Comparison of ENCODE assay signal across 12 cellular contexts in genomic region chr22:23163665-23164064, GRCh38. TPM values are rescaled to one million over a fixed set of nuclear protein-coding genes. Genes with fewer than 3 reads are reported as not detected.
DNase-seq lines count a peak whose midpoint lies in the region; ATAC-seq and TF ChIP-seq lines count a peak whose summit lies in the region.
"Had no signal": no experiment of that assay in that cellular context is flagged by ENCODE, and none has a peak within 500 bp of the region (broad histone marks: within the 10 kb centered on the region; RNA-seq: fewer than 3 reads in every experiment).

No MANE protein-coding gene starts in this region.

- peak overlapping the region in 2 of 5 donors; percentile 1 to 25 for H3K27ac ChIP-seq in stomach
- H3K27ac ChIP-seq: foreskin keratinocyte had no signal

- no peak overlapping the region for H3K4me3 ChIP-seq in stomach

- WGBS in stomach, 5 donors = 54 to 84% (median 69%) methylated on average over 5 to 8 of the region's 8 CpGs

- H3K27ac Mint-ChIP-seq in natural killer cell treated with Interleukin-12 subunit alpha and Interleukin-12 subunit beta and Interleukin-15 and Interleukin-18, amount 100 ng/mL, for 72 hours = no peak overlapping the region
- H3K27ac Mint-ChIP-seq: memory B cell; T-helper 2 cell treated with Interferon-gamma antibody and Interleukin-4, amounts not matched to agents 5 μg/mL and 100 μg/mL, for 36 hours had no signal

- no peaks in the 10 kb centered on the region for H3K9me3 ChIP-seq in stomach

- no peaks in the 10 kb centered on the region for H3K36me3 Mint-ChIP-seq in natural killer cell treated with Interleukin-12 subunit alpha and Interleukin-12 subunit beta and Interleukin-15 and Interleukin-18, amount 100 ng/mL, for 72 hours
- H3K36me3 Mint-ChIP-seq: memory B cell had no signal

- H3K36me3 ChIP-seq in stomach = peaks cover 0 to 24% (median 4%) of the 10 kb centered on the region in 4 donors

- TF ChIP-seq CTCF in AG09319 (IDR thresholded peaks at IDR 0.05; ENCODE audit: low read depth, low read length) = no peak
- no peak for TF ChIP-seq CTCF in stomach (IDR thresholded peaks at IDR 0.05)

- no peak for TF ChIP-seq POLR2A in stomach (IDR thresholded peaks at IDR 0.05)

- H3K4me1 ChIP-seq in stomach = peaks cover 0 to 14% (median 10%) of the 10 kb centered on the region in 4 donors
- H3K4me1 ChIP-seq: foreskin keratinocyte had no signal

- H3K4me3 Mint-ChIP-seq in natural killer cell treated with Interleukin-12 subunit alpha and Interleukin-12 subunit beta and Interleukin-15 and Interleukin-18, amount 100 ng/mL, for 72 hours = no peak overlapping the region
- H3K4me3 Mint-ChIP-seq: memory B cell; T-helper 2 cell treated with Interferon-gamma antibody and Interleukin-4, amounts not matched to agents 5 μg/mL and 100 μg/mL, for 36 hours had no signal

- intact Hi-C loops in stomach (cut with DNase I; ENCODE audit: low total_unique reads) = no loop called here

- no peaks in the 10 kb centered on the region for H3K27me3 ChIP-seq in stomach
- H3K27me3 ChIP-seq: foreskin keratinocyte had no signal

- no peak for ATAC-seq in natural killer cell treated with Interleukin-12 subunit alpha and Interleukin-12 subunit beta and Interleukin-15 and Interleukin-18, amount 100 ng/mL, for 72 hours
- ATAC-seq: foreskin keratinocyte had no signal

- peak; percentile 57 for DNase-seq in AG09319 (ENCODE audit: extremely low read depth, low read depth)
- DNase-seq in amygdala (lab: John Stamatoyannopoulos, UW) = peak in 51 of 56 donors; percentile 8 to 88 (median 55)
- peak; percentile 80 for DNase-seq in midbrain (lab: John Stamatoyannopoulos, UW)
- DNase-seq in stomach = no peak
- DNase-seq in NCI-H510A (lab: John Stamatoyannopoulos, UW) = no peak
- no peak for DNase-seq in natural killer cell treated with Interleukin-12 subunit alpha and Interleukin-12 subunit beta and Interleukin-15 and Interleukin-18, amount 100 ng/mL, for 72 hours (ENCODE audit: low spot score)
- DNase-seq: foreskin keratinocyte, HCEC 1CT, NCI-H1105 had no signal

- H3K4me1 Mint-ChIP-seq in natural killer cell treated with Interleukin-12 subunit alpha and Interleukin-12 subunit beta and Interleukin-15 and Interleukin-18, amount 100 ng/mL, for 72 hours (ENCODE audit: low read depth in 2 of 2) = no peaks in the 10 kb centered on the region
- H3K4me1 Mint-ChIP-seq: memory B cell had no signal

- TF ChIP-seq EP300 in stomach (IDR thresholded peaks at IDR 0.05) = no peak

- no peaks in the 10 kb centered on the region for H3K27me3 Mint-ChIP-seq in natural killer cell treated with Interleukin-12 subunit alpha and Interleukin-12 subunit beta and Interleukin-15 and Interleukin-18, amount 100 ng/mL, for 72 hours

- no peaks in the 10 kb centered on the region for H3K9me3 Mint-ChIP-seq in natural killer cell treated with Interleukin-12 subunit alpha and Interleukin-12 subunit beta and Interleukin-15 and Interleukin-18, amount 100 ng/mL, for 72 hours
- H3K9me3 Mint-ChIP-seq: memory B cell; T-helper 2 cell treated with Interferon-gamma antibody and Interleukin-4, amounts not matched to agents 5 μg/mL and 100 μg/mL, for 36 hours had no signal

RNA-seq across cellular contexts. Expression of gene BCR, which starts 16.6 kb away (rescaled TPM):
- 10 to 100 TPM; 12.8 to 80.1 (median 41.5) TPM for total RNA-seq in stomach
- 10 to 100 TPM; 10.4 to 14.7 (median 14.1) TPM for polyA plus RNA-seq in stomach
- 10 to 100 TPM; 55.4 to 65.8 TPM for total RNA-seq in natural killer cell treated with Interleukin-12 subunit alpha and Interleukin-12 subunit beta and Interleukin-15 and Interleukin-18, amount 100 ng/mL, for 72 hours

RNA-seq across cellular contexts. Expression of gene RAB36, which starts 18.4 kb away (rescaled TPM):
- 1 to 10 TPM in 2 of 5 donors, under 1 TPM in 2, not detected in 1; 0.58 to 7.6 (median 1.1) TPM for total RNA-seq in stomach
- 1 to 10 TPM; 1.6 to 1.9 (median 1.7) TPM for polyA plus RNA-seq in stomach
- 1 to 10 TPM; 2.1 to 2.7 TPM for total RNA-seq in natural killer cell treated with Interleukin-12 subunit alpha and Interleukin-12 subunit beta and Interleukin-15 and Interleukin-18, amount 100 ng/mL, for 72 hours

RNA-seq across cellular contexts. Expression of gene RSPH14, which starts 21.9 kb away (rescaled TPM):
- total RNA-seq in stomach = not detected
- 1 to 10 TPM in 1 of 3 donors, not detected in 2; 2.0 TPM for polyA plus RNA-seq in stomach
- total RNA-seq in natural killer cell treated with Interleukin-12 subunit alpha and Interleukin-12 subunit beta and Interleukin-15 and Interleukin-18, amount 100 ng/mL, for 72 hours = not detected
- total RNA-seq: bronchial epithelial cell, foreskin keratinocyte had no signal

Comparison
In these comparisons a context has a peak if more than half of its experiments do, and no peak if none do; other contexts are left out.
1. DNase-seq: peak in AG09319 (single experiment), amygdala (51 of 56) and midbrain (single experiment); none in stomach (single experiment), NCI-H510A (single experiment) and natural killer cell treated with Interleukin-12 subunit alpha and Interleukin-12 subunit beta and Interleukin-15 and Interleukin-18, amount 100 ng/mL, for 72 hours (single experiment).